ENCODE assay signal across 17 cellular contexts in genomic region chr17:55702150-55702549, GRCh38. TPM values are rescaled to one million over a fixed set of nuclear protein-coding genes. Genes with fewer than 3 reads are reported as not detected.
DNase-seq lines count a peak whose midpoint lies in the region; ATAC-seq, FAIRE-seq and TF ChIP-seq lines count a peak whose summit lies in the region.
"Had no signal": no experiment of that assay in that cellular context is flagged by ENCODE, and none has a peak within 500 bp of the region (broad histone marks: within the 10 kb centered on the region; RNA-seq: fewer than 3 reads in every experiment).

No MANE protein-coding gene starts in this region.

- no peak overlapping the region for H2AFZ ChIP-seq in HepG2 (ENCODE audit: low read length)

- no peak overlapping the region for H3K18ac ChIP-seq in mesendoderm (ENCODE audit: low read length)

- H2BK120ac ChIP-seq in mesendoderm (ENCODE audit: low read depth, low read length), result no peak overlapping the region

- no peak for ATAC-seq in HepG2
- ATAC-seq in right lobe of liver, result no peak
- no peak for ATAC-seq in GM18502 (IDR thresholded peaks at IDR 0.05; ENCODE audit: poor library complexity, unreplicated experiment)
- ATAC-seq: HCT116 had no signal

- no peak overlapping the region for H2AK5ac ChIP-seq in mesendoderm (ENCODE audit: low read length)

- H3K9ac ChIP-seq in HepG2 (ENCODE audit: insufficient read depth, low read depth, low read length) (no peak overlapping the region), mesendoderm (ENCODE audit: low read length) (no peak overlapping the region)
- H3K9ac ChIP-seq: BLaER1 had no signal

- no peak overlapping the region for H3K4me3 Mint-ChIP-seq in nephron progenitor cell
- H3K4me3 Mint-ChIP-seq: CD4-positive, CD25-positive, alpha-beta regulatory T cell had no signal

- H3K56ac ChIP-seq in mesendoderm (ENCODE audit: low read length), result no peak overlapping the region

- no peaks in the 10 kb centered on the region; a peak in 2 of 5 replicates for H3K27me3 ChIP-seq in HepG2 (ENCODE audit: control insufficient read depth in 1 of 2, insufficient read depth in 2 of 2, low read length in 2 of 2)
- H3K27me3 ChIP-seq in right lobe of liver, result no peaks in the 10 kb centered on the region
- no peaks in the 10 kb centered on the region for H3K27me3 ChIP-seq in mesendoderm (ENCODE audit: insufficient read depth, low read length, poor library complexity)
- H3K27me3 ChIP-seq: BLaER1 had no signal

- H3K4me3 ChIP-seq in HepG2 (replicated peaks in 1 of 3; ENCODE audit: insufficient read depth in 1 of 3, low read depth in 2 of 3, low read length in 3 of 3) (no peak overlapping the region), right lobe of liver (no peak overlapping the region), fibroblast of villous mesenchyme (ENCODE audit: low read depth, low read length) (no peak overlapping the region), mesendoderm (ENCODE audit: low read length) (no peak overlapping the region)
- H3K4me3 ChIP-seq: BLaER1 had no signal

- H3K23ac ChIP-seq in mesendoderm (ENCODE audit: low read length), result no peak overlapping the region

- peak; percentile 37 for FAIRE-seq in HepG2 (lab: Jason Lieb, UNC)
- FAIRE-seq: H54 had no signal

- H3K36me3 ChIP-seq in HepG2 (replicated peaks in 1 of 2; ENCODE audit: control insufficient read depth in 1 of 2, insufficient read depth in 2 of 2, low read length in 2 of 2), result no peaks in the 10 kb centered on the region
- H3K36me3 ChIP-seq in right lobe of liver, result no peaks in the 10 kb centered on the region
- no peaks in the 10 kb centered on the region for H3K36me3 ChIP-seq in mesendoderm (ENCODE audit: control insufficient read depth, insufficient read depth, low read length)
- H3K36me3 ChIP-seq: BLaER1 had no signal

- no peaks in the 10 kb centered on the region for H3K79me2 ChIP-seq in HepG2 (ENCODE audit: insufficient read depth, low read length)
- H3K79me2 ChIP-seq in mesendoderm (ENCODE audit: control insufficient read depth, insufficient read depth, low read length), result no peaks in the 10 kb centered on the region

- H3K9me3 Mint-ChIP-seq in nephron progenitor cell, result peaks cover 29% of the 10 kb centered on the region
- H3K9me3 Mint-ChIP-seq: CD4-positive, CD25-positive, alpha-beta regulatory T cell had no signal

- H2BK5ac ChIP-seq in mesendoderm (ENCODE audit: low read length), result no peak overlapping the region

- intact Hi-C loops in HepG2 (cut with micrococcal nuclease; ENCODE audit: unreplicated experiment) (no loop called here), right lobe of liver (cut with DNase I) (no loop called here)

- H2BK15ac ChIP-seq in mesendoderm (replicated peaks; ENCODE audit: low read depth), result no peak overlapping the region

- H3K79me1 ChIP-seq in mesendoderm (ENCODE audit: low read length), result no peaks in the 10 kb centered on the region

- peaks cover 48% of the 10 kb centered on the region for H3K4me1 Mint-ChIP-seq in nephron progenitor cell
- H3K4me1 Mint-ChIP-seq: CD4-positive, CD25-positive, alpha-beta regulatory T cell had no signal

- TF ChIP-seq POLR2A in HepG2 (IDR thresholded peaks at IDR 0.05; ENCODE audit: insufficient read depth in 1 of 2, low read depth in 2 of 2, low read length in 2 of 2) (no peak), right lobe of liver (IDR thresholded peaks at IDR 0.05) (no peak)

- TF ChIP-seq CTCF in HepG2 (CRISPR knock-in tag; IDR thresholded peaks at IDR 0.05), result no peak
- TF ChIP-seq CTCF in right lobe of liver (IDR thresholded peaks at IDR 0.05), result no peak
- no peak for TF ChIP-seq CTCF in fibroblast of villous mesenchyme (IDR thresholded peaks at IDR 0.05; ENCODE audit: insufficient read depth, low read depth, low read length)
- TF ChIP-seq CTCF in nephron progenitor cell (IDR thresholded peaks at IDR 0.05), result no peak

- H3K4ac ChIP-seq in mesendoderm (ENCODE audit: low read depth, low read length), result no peak overlapping the region

- H3K27me3 Mint-ChIP-seq in nephron progenitor cell (ENCODE audit: low read depth, poor library complexity), result peaks cover 3% of the 10 kb centered on the region

- 25% methylated on average over 7 of the region's 7 CpGs for WGBS in HepG2 (ENCODE audit: low lambda C conversion rate)
- WGBS in right lobe of liver (ENCODE audit: insufficient coverage, low coverage, low lambda C conversion rate, missing lambda C conversion rate), result 68% methylated on average over 6 of the region's 7 CpGs
- WGBS in mesendoderm (ENCODE audit: extremely low coverage, insufficient coverage, low lambda C conversion rate), result no CpG with 5 or more reads among the region's 7 CpGs

- no peak overlapping the region for H3K27ac ChIP-seq in HepG2 (ENCODE audit: extremely low read length, insufficient read depth, low read length)
- H3K27ac ChIP-seq in right lobe of liver, result no peak overlapping the region
- H3K27ac ChIP-seq in mesendoderm (ENCODE audit: low read depth, low read length), result no peak overlapping the region
- H3K27ac ChIP-seq: BLaER1 had no signal

- TF ChIP-seq RAD21 in HepG2 (CRISPR knock-in tag; IDR thresholded peaks at IDR 0.05), result no peak

- no TSS peak for BruUV-seq in HepG2 (replicated peaks; lab: Mats Ljungman, UMichigan)

- no peak overlapping the region for H3K4me2 ChIP-seq in HepG2 (ENCODE audit: low read depth, low read length)
- H3K4me2 ChIP-seq in mesendoderm (ENCODE audit: low read length), result no peak overlapping the region
- H3K4me2 ChIP-seq: BLaER1 had no signal

- no peaks in the 10 kb centered on the region for H3K9me3 ChIP-seq in HepG2 (ENCODE audit: low read length)
- no peaks in the 10 kb centered on the region for H3K9me3 ChIP-seq in right lobe of liver

- no peak for DNase-seq in HepG2 (ENCODE audit: low spot score)
- no peak for DNase-seq in right lobe of liver
- DNase-seq in fibroblast of villous mesenchyme (ENCODE audit: low read depth), result peak; percentile 51
- DNase-seq in nephron progenitor cell, result no peak
- no peak for DNase-seq in mesendoderm
- no peak for DNase-seq in stimulated activated CD4-positive, alpha-beta T cell treated with anti-CD3 and anti-CD28 coated beads, Interleukin-12 subunit alpha, Interleukin-12 subunit beta, amount 100 ng/mL, for 4 hours
- DNase-seq in T1000 (lab: John Stamatoyannopoulos, UW), result no peak
- DNase-seq: 8988T; AML-193; CD4-positive, CD25-positive, alpha-beta regulatory T cell; DMS53; GF-D8 had no signal

- H4K8ac ChIP-seq in mesendoderm (ENCODE audit: low read depth, low read length), result no peak overlapping the region

- H4K5ac ChIP-seq in mesendoderm (ENCODE audit: low read length), result no peak overlapping the region

- POLR2A ChIA-PET in HepG2 (lab: Yijun Ruan, JAX), result no interaction called here

- TF ChIP-seq EP300 in HepG2 (IDR thresholded peaks at IDR 0.05; ENCODE audit: low read depth in 2 of 2, low read length in 2 of 2) (no peak), HepG2 (CRISPR knock-in tag; IDR thresholded peaks at IDR 0.05; ENCODE audit: borderline replicate concordance) (no peak)

- CTCF ChIA-PET in HepG2 (lab: Yijun Ruan, JAX; ENCODE audit: low intra/inter-chr PET ratio, low total read pairs), result no interaction called here

- H3K27ac Mint-ChIP-seq in nephron progenitor cell, result peak overlapping the region; percentile 25
- H3K27ac Mint-ChIP-seq: CD4-positive, CD25-positive, alpha-beta regulatory T cell had no signal

- H3K36me3 Mint-ChIP-seq in nephron progenitor cell (ENCODE audit: low read depth), result peaks cover 6% of the 10 kb centered on the region
- H3K36me3 Mint-ChIP-seq: CD4-positive, CD25-positive, alpha-beta regulatory T cell had no signal

- in situ Hi-C loops in HepG2 (cut with HindIII; ENCODE audit: extremely low pct_ligation_motif_present, low pct_unique_long_range_greater_than_20kb), result no loop called here

- H3K4me1 ChIP-seq in HepG2 (ENCODE audit: insufficient read depth, low read length) (no peaks in the 10 kb centered on the region), right lobe of liver (peaks cover 0 to 10% (median 4%) of the 10 kb centered on the region in 4 donors), mesendoderm (ENCODE audit: control insufficient read depth, low read depth, low read length) (peaks cover under 1% of the 10 kb centered on the region)
- H3K4me1 ChIP-seq: BLaER1 had no signal

- H4K20me1 ChIP-seq in HepG2 (ENCODE audit: insufficient read depth, low read length), result no peaks in the 10 kb centered on the region
- H4K20me1 ChIP-seq: BLaER1 had no signal

RNA-seq across cellular contexts. Expression of gene TMEM100, which starts 20.5 kb away (rescaled TPM):
- total RNA-seq in HepG2 (2016; rRNA removed; fragmentation: Illumina TruSeq; extraction: Trizol) (not detected in 2 replicates), right lobe of liver (1 to 10 TPM; 1.8 to 8.3 (median 4.5) TPM), fibroblast of villous mesenchyme (under 0.01 and 1.3 TPM in 2 replicates)
- total RNA-seq in HepG2 (2016; cell fraction: cytosol; rRNA removed; fragmentation: Illumina TruSeq; extraction: Trizol; ENCODE audit: low read depth), result not detected in 2 replicates
- total RNA-seq in HepG2 (2016; cell fraction: insoluble cytoplasmic fraction; rRNA removed; fragmentation: Illumina TruSeq; extraction: Trizol), result not detected in 2 replicates
- not detected in 2 replicates for total RNA-seq in HepG2 (2016; cell fraction: membrane; rRNA removed; fragmentation: Illumina TruSeq; extraction: Trizol)
- not detected in 2 replicates for total RNA-seq in HepG2 (2016; cell fraction: nucleus; rRNA removed; fragmentation: Illumina TruSeq; extraction: Trizol)
- polyA plus RNA-seq in HepG2 (2011; rRNA removed), result not detected in 2 replicates
- not detected in 2 replicates for polyA plus RNA-seq in HepG2 (2011; cell fraction: cytosol; rRNA removed)
- not detected in 2 replicates for polyA plus RNA-seq in HepG2 (2011; cell fraction: nucleus; rRNA removed)
- polyA plus RNA-seq in HepG2 (2012), result not detected in 2 replicates
- polyA plus RNA-seq in HepG2 (2016; cell fraction: cytosol; fragmentation: Illumina TruSeq; extraction: Trizol; ENCODE audit: low read depth), result not detected in 2 replicates
- polyA plus RNA-seq in HepG2 (2016; cell fraction: insoluble cytoplasmic fraction; fragmentation: Illumina TruSeq; extraction: Trizol; ENCODE audit: low read depth), result not detected in 2 replicates
- not detected in 2 replicates for polyA plus RNA-seq in HepG2 (2016; cell fraction: membrane; fragmentation: Illumina TruSeq; extraction: Trizol; ENCODE audit: low read depth)
- polyA plus RNA-seq in HepG2 (2016; cell fraction: nucleus; fragmentation: Illumina TruSeq; extraction: Trizol; ENCODE audit: insufficient read depth, low read depth), result not detected in 2 replicates
- not detected in 2 replicates for polyA minus RNA-seq in HepG2 (2011; rRNA and poly(A)+ RNA removed; ENCODE audit: low replicate concordance)
- polyA minus RNA-seq in HepG2 (2011; cell fraction: cytosol; rRNA and poly(A)+ RNA removed), result not detected in 2 replicates
- polyA minus RNA-seq in HepG2 (2011; cell fraction: nucleus; rRNA and poly(A)+ RNA removed), result not detected in 2 replicates
- 0.31 TPM for polyA plus RNA-seq in mesendoderm (2013, experiment 1 of 2)
- 0.53 TPM for polyA plus RNA-seq in mesendoderm (2013, experiment 2 of 2)
- total RNA-seq: CD4-positive, CD25-positive, alpha-beta regulatory T cell; HT-29 had no signal
- polyA plus RNA-seq: CD4-positive, CD25-positive, alpha-beta regulatory T cell had no signal

RNA-seq across cellular contexts. Expression of gene PCTP, which starts 48.7 kb away (rescaled TPM):
- total RNA-seq in HepG2 (2016; rRNA removed; fragmentation: Illumina TruSeq; extraction: Trizol) (50.7 and 66.3 TPM in 2 replicates), right lobe of liver (10 to 100 TPM; 27.4 to 82.6 (median 68.1) TPM), fibroblast of villous mesenchyme (11.2 and 13.9 TPM in 2 replicates)
- 11.7 and 12.0 TPM in 2 replicates for total RNA-seq in HepG2 (2016; cell fraction: cytosol; rRNA removed; fragmentation: Illumina TruSeq; extraction: Trizol; ENCODE audit: low read depth)
- total RNA-seq in HepG2 (2016; cell fraction: insoluble cytoplasmic fraction; rRNA removed; fragmentation: Illumina TruSeq; extraction: Trizol), result 54.0 and 71.4 TPM in 2 replicates
- 39.4 and 41.1 TPM in 2 replicates for total RNA-seq in HepG2 (2016; cell fraction: membrane; rRNA removed; fragmentation: Illumina TruSeq; extraction: Trizol)
- total RNA-seq in HepG2 (2016; cell fraction: nucleus; rRNA removed; fragmentation: Illumina TruSeq; extraction: Trizol), result 23.2 and 24.9 TPM in 2 replicates
- polyA plus RNA-seq in HepG2 (2011; rRNA removed), result 31.0 and 37.1 TPM in 2 replicates
- polyA plus RNA-seq in HepG2 (2011; cell fraction: cytosol; rRNA removed), result 33.2 and 42.6 TPM in 2 replicates
- 15.1 and 17.8 TPM in 2 replicates for polyA plus RNA-seq in HepG2 (2011; cell fraction: nucleus; rRNA removed)
- polyA plus RNA-seq in HepG2 (2012), result 24.1 and 24.8 TPM in 2 replicates
- polyA plus RNA-seq in HepG2 (2016; cell fraction: cytosol; fragmentation: Illumina TruSeq; extraction: Trizol; ENCODE audit: low read depth), result 10.2 and 13.1 TPM in 2 replicates
- 54.7 and 63.4 TPM in 2 replicates for polyA plus RNA-seq in HepG2 (2016; cell fraction: insoluble cytoplasmic fraction; fragmentation: Illumina TruSeq; extraction: Trizol; ENCODE audit: low read depth)
- 26.6 and 28.7 TPM in 2 replicates for polyA plus RNA-seq in HepG2 (2016; cell fraction: membrane; fragmentation: Illumina TruSeq; extraction: Trizol; ENCODE audit: low read depth)
- 33.0 and 35.1 TPM in 2 replicates for polyA plus RNA-seq in HepG2 (2016; cell fraction: nucleus; fragmentation: Illumina TruSeq; extraction: Trizol; ENCODE audit: insufficient read depth, low read depth)
- 4.1 and 30.1 TPM in 2 replicates for polyA minus RNA-seq in HepG2 (2011; rRNA and poly(A)+ RNA removed; ENCODE audit: low replicate concordance)
- 14.5 and 16.1 TPM in 2 replicates for polyA minus RNA-seq in HepG2 (2011; cell fraction: cytosol; rRNA and poly(A)+ RNA removed)
- 23.0 and 27.8 TPM in 2 replicates for polyA minus RNA-seq in HepG2 (2011; cell fraction: nucleus; rRNA and poly(A)+ RNA removed)
- 16.0 TPM for polyA plus RNA-seq in mesendoderm (2013, experiment 1 of 2)
- 16.1 TPM for polyA plus RNA-seq in mesendoderm (2013, experiment 2 of 2)
